Comparison of ENCODE assay signal across 8 cellular contexts in genomic region chr7:77536017-77536412, GRCh38. TPM values are rescaled to one million over a fixed set of nuclear protein-coding genes. Genes with fewer than 3 reads are reported as not detected.
DNase-seq lines count a peak whose midpoint lies in the region; ATAC-seq and TF ChIP-seq lines count a peak whose summit lies in the region.

No MANE protein-coding gene starts in this region.

- H3K36me3 ChIP-seq in lower lobe of right lung, result no peaks in the 10 kb centered on the region
- H3K36me3 ChIP-seq in transverse colon, result no peaks in the 10 kb centered on the region

- H3K27ac Mint-ChIP-seq in activated T-cell treated with anti-CD3 and anti-CD28 coated beads, Interleukin-2, amount 50 U/mL, for 72 hours, result no peak overlapping the region

- H3K36me3 Mint-ChIP-seq in activated T-cell treated with anti-CD3 and anti-CD28 coated beads, Interleukin-2, amount 50 U/mL, for 72 hours (ENCODE audit: insufficient read depth in 2 of 2), result no peaks in the 10 kb centered on the region

- H3K27ac ChIP-seq in lower lobe of right lung, result peak overlapping the region; percentile 98
- H3K27ac ChIP-seq in transverse colon, result peak overlapping the region; percentile 93 to 99 (median 97)

- peak overlapping the region; percentile 97 for H3K4me3 Mint-ChIP-seq in activated T-cell treated with anti-CD3 and anti-CD28 coated beads, Interleukin-2, amount 50 U/mL, for 72 hours

- 25 to 28% methylated on average over 9 of the region's 9 CpGs for WGBS in transverse colon (ENCODE audit: low coverage in 1 of 2), 2 donors

- H3K27me3 Mint-ChIP-seq in activated T-cell treated with anti-CD3 and anti-CD28 coated beads, Interleukin-2, amount 50 U/mL, for 72 hours (ENCODE audit: low read depth), result no peaks in the 10 kb centered on the region

- intact Hi-C loops in lower lobe of right lung (cut with DNase I), result no loop called here
- intact Hi-C loops in transverse colon (cut with DNase I; ENCODE audit: low total_unique reads), result loop anchor here (10.0 kb wide), 1 partner anchor 111 kb away; no protein-coding TSS in a partner anchor
- intact Hi-C loops in left colon (cut with DNase I, micrococcal nuclease), result no loop called here

- H3K4me3 ChIP-seq in astrocyte of the spinal cord (ENCODE audit: low read depth, low read length) (peak overlapping the region; percentile 65), lower lobe of right lung (peak overlapping the region; percentile 72), transverse colon (peak overlapping the region; percentile 75 to 95 (median 82))

- H3K9me3 ChIP-seq in lower lobe of right lung (no peaks in the 10 kb centered on the region), transverse colon (no peaks in the 10 kb centered on the region)

- ATAC-seq in activated T-cell treated with anti-CD3 and anti-CD28 coated beads, Interleukin-2, amount 50 U/mL, for 72 hours (replicated peaks in 1 of 2), result no peak
- no peak for ATAC-seq in lower lobe of right lung
- ATAC-seq in left colon, result no peak
- no peak for ATAC-seq in GM18870 (IDR thresholded peaks at IDR 0.05; ENCODE audit: unreplicated experiment)

- DNase-seq in activated T-cell treated with anti-CD3 and anti-CD28 coated beads, Interleukin-2, amount 50 U/mL, for 72 hours, result no peak
- no peak for DNase-seq in activated T-cell treated with anti-CD3 and anti-CD28 coated beads, Interleukin-2, amount 50 U/mL, for 1 hour
- DNase-seq in astrocyte of the spinal cord (ENCODE audit: low read depth, low spot score) (no peak), lower lobe of right lung (no peak), transverse colon (no peak), left colon (no peak), MV-4-11 (lab: John Stamatoyannopoulos, UW) (no peak)

- H3K4me1 ChIP-seq in lower lobe of right lung (peaks cover 29% of the 10 kb centered on the region), transverse colon (peaks cover 7 to 28% (median 10%) of the 10 kb centered on the region in 4 donors)

- no peaks in the 10 kb centered on the region for H3K9me3 Mint-ChIP-seq in activated T-cell treated with anti-CD3 and anti-CD28 coated beads, Interleukin-2, amount 50 U/mL, for 72 hours

- TF ChIP-seq CTCF in astrocyte of the spinal cord (IDR thresholded peaks at IDR 0.05; ENCODE audit: low read depth, low read length) (no peak), lower lobe of right lung (IDR thresholded peaks at IDR 0.05) (no peak), transverse colon (IDR thresholded peaks at IDR 0.05) (no peak)

- H3K27me3 ChIP-seq in lower lobe of right lung (ENCODE audit: low read depth), result no peaks in the 10 kb centered on the region
- H3K27me3 ChIP-seq in transverse colon, result no peaks in the 10 kb centered on the region

- TF ChIP-seq EP300 in transverse colon (IDR thresholded peaks at IDR 0.05; ENCODE audit: low read depth), result no peak

- no peak for TF ChIP-seq POLR2A in transverse colon (IDR thresholded peaks at IDR 0.05)

- in situ Hi-C loops in astrocyte of the spinal cord (cut with HindIII; ENCODE audit: low sequenced_read_pairs), result no loop called here
- in situ Hi-C loops in transverse colon (cut with MboI; ENCODE audit: low pct_ligation_motif_present in 1 of 4, low pct_unique_long_range_greater_than_20kb in 1 of 4, low sequenced_read_pairs in 3 of 4), result no loop called here

- peaks cover 23% of the 10 kb centered on the region for H3K4me1 Mint-ChIP-seq in activated T-cell treated with anti-CD3 and anti-CD28 coated beads, Interleukin-2, amount 50 U/mL, for 72 hours (ENCODE audit: low read depth)

RNA-seq across cellular contexts. Expression of gene PTPN12, which starts 1.1 kb away (rescaled TPM):
- total RNA-seq in activated T-cell treated with anti-CD3 and anti-CD28 coated beads, Interleukin-2, amount 50 U/mL, for 72 hours, result 10 to 100 TPM; 10.5 to 11.1 TPM
- total RNA-seq in lower lobe of right lung, result 164 TPM
- 100 to 1,000 TPM in 1 of 4 donors, 10 to 100 TPM in 3; 46.8 to 103 (median 70.6) TPM for total RNA-seq in transverse colon
- total RNA-seq in left colon, result 10 to 100 TPM; 40.6 to 46.6 TPM
